In the genomic region with DNA sequence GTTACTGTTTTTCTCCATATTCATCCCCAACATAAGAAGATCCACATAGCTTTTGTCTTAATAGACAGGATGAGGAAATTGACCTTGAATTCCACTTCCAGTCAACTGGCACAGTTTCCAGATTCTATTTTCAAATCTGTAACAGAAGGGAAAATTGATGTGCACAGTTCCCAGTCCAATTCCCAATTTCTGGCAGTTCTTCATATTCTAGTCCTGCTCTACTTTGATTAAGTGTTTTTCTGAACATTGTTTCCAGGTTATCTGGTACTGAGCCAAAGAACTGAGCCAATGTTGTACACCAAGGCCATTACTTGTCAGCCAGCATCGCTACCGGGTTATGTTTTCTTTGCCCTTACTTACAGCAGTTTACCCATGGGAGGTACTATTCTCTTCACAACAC, we compare ENCODE assay signal across 1 cellular context.
TF ChIP-seq lines count a peak whose summit lies in the region.

No MANE protein-coding gene starts in this region.

TF ChIP-seq in HCT116, 20 proteins besides CTCF, POLR2A, EP300 and RAD21 (continued from another document):
- TF ChIP-seq, protein P1, sequence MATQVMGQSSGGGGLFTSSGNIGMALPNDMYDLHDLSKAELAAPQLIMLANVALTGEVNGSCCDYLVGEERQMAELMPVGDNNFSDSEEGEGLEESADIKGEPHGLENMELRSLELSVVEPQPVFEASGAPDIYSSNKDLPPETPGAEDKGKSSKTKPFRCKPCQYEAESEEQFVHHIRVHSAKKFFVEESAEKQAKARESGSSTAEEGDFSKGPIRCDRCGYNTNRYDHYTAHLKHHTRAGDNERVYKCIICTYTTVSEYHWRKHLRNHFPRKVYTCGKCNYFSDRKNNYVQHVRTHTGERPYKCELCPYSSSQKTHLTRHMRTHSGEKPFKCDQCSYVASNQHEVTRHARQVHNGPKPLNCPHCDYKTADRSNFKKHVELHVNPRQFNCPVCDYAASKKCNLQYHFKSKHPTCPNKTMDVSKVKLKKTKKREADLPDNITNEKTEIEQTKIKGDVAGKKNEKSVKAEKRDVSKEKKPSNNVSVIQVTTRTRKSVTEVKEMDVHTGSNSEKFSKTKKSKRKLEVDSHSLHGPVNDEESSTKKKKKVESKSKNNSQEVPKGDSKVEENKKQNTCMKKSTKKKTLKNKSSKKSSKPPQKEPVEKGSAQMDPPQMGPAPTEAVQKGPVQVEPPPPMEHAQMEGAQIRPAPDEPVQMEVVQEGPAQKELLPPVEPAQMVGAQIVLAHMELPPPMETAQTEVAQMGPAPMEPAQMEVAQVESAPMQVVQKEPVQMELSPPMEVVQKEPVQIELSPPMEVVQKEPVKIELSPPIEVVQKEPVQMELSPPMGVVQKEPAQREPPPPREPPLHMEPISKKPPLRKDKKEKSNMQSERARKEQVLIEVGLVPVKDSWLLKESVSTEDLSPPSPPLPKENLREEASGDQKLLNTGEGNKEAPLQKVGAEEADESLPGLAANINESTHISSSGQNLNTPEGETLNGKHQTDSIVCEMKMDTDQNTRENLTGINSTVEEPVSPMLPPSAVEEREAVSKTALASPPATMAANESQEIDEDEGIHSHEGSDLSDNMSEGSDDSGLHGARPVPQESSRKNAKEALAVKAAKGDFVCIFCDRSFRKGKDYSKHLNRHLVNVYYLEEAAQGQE (IDR thresholded peaks at IDR 0.05; ENCODE audit: low read depth), result no peak
- TF ChIP-seq, protein P2, sequence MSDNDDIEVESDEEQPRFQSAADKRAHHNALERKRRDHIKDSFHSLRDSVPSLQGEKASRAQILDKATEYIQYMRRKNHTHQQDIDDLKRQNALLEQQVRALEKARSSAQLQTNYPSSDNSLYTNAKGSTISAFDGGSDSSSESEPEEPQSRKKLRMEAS (IDR thresholded peaks at IDR 0.05), result no peak
- no peak for TF ChIP-seq JUND (IDR thresholded peaks at IDR 0.05)
- no peak for TF ChIP-seq YY1 (IDR thresholded peaks at IDR 0.05; ENCODE audit: extremely low read depth, insufficient replicate concordance, low read depth, low read length)
- TF ChIP-seq CEBPB (IDR thresholded peaks at IDR 0.05; ENCODE audit: low read depth), result no peak
- TF ChIP-seq ZFX (IDR thresholded peaks at IDR 0.05), result no peak
- no peak for TF ChIP-seq ELF1 (IDR thresholded peaks at IDR 0.05; ENCODE audit: borderline replicate concordance, low read depth)
- TF ChIP-seq SIN3A (IDR thresholded peaks at IDR 0.05; ENCODE audit: low read depth), result no peak
- TF ChIP-seq SRF (IDR thresholded peaks at IDR 0.05; ENCODE audit: low read depth), result no peak
- TF ChIP-seq EGR1 (IDR thresholded peaks at IDR 0.05; ENCODE audit: low read depth), result no peak
- TF ChIP-seq, protein P3, sequence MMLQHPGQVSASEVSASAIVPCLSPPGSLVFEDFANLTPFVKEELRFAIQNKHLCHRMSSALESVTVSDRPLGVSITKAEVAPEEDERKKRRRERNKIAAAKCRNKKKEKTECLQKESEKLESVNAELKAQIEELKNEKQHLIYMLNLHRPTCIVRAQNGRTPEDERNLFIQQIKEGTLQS (IDR thresholded peaks at IDR 0.05), result no peak
- TF ChIP-seq CBX3 (IDR thresholded peaks at IDR 0.05; ENCODE audit: low read depth), result no peak
- TF ChIP-seq EZH2phosphoT487 (IDR thresholded peaks at IDR 0.05; ENCODE audit: borderline replicate concordance), result no peak
- no peak for TF ChIP-seq SP1 (IDR thresholded peaks at IDR 0.05; ENCODE audit: low read depth)
- TF ChIP-seq POLR2AphosphoS5 (IDR thresholded peaks at IDR 0.05; ENCODE audit: low read depth, low read length), result no peak
- no peak for TF ChIP-seq EZH2 (IDR thresholded peaks at IDR 0.05)
